1 cellular context compared by ENCODE assay signal in the genomic region with DNA sequence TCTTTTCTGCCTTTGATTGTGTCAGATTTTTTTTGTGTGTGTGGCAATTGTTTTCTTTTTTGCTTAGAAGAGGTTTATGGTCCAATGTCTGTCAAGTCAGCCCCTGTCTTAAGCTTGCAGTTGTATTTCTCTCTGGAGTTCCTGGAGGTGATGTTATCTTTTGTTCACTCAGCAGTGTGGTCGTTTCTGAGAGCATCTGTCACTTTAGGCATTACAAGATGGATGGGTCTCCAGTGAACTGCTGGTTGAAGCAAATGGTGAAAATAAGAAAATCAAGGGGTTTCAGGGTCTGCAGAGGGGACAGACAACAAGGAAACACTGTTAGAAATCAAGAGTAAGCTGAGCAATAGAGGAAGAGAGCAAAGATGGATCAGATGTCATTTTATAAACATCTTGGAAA.
TF ChIP-seq lines count a peak whose summit lies in the region.

No MANE protein-coding gene starts in this region.

TF ChIP-seq in neural cell, 6 proteins besides CTCF, POLR2A, EP300 and RAD21 (continued from another document):
- TF ChIP-seq POLR2AphosphoS5 (IDR thresholded peaks at IDR 0.05), result peak; percentile 47
